Comparison of ENCODE assay signal across 8 cellular contexts in the genomic region with DNA sequence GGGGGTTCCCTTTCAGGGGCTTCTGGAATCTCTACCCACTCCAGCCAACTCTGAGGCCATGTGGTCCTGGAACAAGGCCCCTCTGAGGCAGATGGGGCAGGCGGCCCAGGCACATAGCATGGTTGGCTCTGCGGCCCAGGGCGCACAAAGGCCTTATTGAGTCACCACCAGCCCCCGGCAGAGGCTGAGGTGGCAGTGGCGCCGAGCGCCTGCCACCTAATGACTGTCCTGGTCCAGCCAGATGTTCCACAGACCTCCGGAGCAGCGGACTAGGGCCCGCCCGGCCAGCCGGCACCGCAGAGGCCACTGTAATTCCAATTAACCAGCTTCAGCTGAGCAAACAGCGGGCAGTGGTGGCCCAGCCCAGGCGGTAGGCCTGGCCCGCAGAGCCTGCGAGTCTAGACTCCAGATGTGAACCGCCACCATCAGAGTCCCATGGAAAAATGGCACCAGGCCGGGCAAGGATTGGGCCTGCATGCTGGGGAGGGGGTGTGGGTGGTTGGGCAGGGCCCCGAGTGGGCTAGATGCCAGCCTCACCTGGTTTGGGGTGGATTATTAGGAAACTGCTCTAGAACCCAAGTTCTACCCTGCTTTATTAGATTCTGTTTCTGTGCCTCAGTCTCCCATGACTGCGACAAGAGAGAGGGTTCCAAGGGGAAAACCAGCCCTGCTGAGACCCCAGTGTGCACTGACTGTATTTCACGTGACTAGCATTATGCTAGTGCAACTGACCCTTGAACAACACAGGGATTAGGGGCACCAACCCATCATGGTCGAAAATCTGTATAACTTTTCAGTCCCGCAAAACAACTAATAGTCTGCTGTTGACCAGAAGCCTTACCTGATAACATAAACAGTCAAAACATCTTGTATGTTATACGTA. TPM values are rescaled to one million over a fixed set of nuclear protein-coding genes. Genes with fewer than 3 reads are reported as not detected.
DNase-seq lines count a peak whose midpoint lies in the region; ATAC-seq and TF ChIP-seq lines count a peak whose summit lies in the region.

No MANE protein-coding gene starts in this region.

- DNase-seq in activated CD8-positive, alpha-beta T cell treated with anti-CD3 and anti-CD28 coated beads, Interleukin-2, amount 10 ng/mL, durations not matched to agents 7 days and 5 days: no peak
- DNase-seq in activated CD8-positive, alpha-beta T cell treated with anti-CD3 and anti-CD28 coated beads for 36 hours: no peak
- no peak for DNase-seq in activated T-helper 1 cell treated with anti-CD3 and anti-CD28 coated beads, Interleukin-12 subunit alpha, Interleukin-12 subunit beta, Interleukin-2, Interleukin-4 antibody, amounts not matched to agents 30 ng/mL and 10 ng/mL and 1 ng/mL, durations not matched to agents 14 hours and 24 hours and 36 hours (ENCODE audit: low spot score)
- DNase-seq in superior temporal gyrus (ENCODE audit: extremely low spot score) (peak; percentile 88), foreskin keratinocyte (no peak), NCI-H510A (lab: John Stamatoyannopoulos, UW) (no peak)

- 90% methylated on average over 25 of the region's 25 CpGs for WGBS in liver

- H3K4me3 Mint-ChIP-seq in activated CD8-positive, alpha-beta T cell treated with anti-CD3 and anti-CD28 coated beads, Interleukin-2, amount 10 ng/mL, durations not matched to agents 7 days and 5 days: peak overlapping the region; percentile 81
- no peak overlapping the region for H3K4me3 Mint-ChIP-seq in activated CD8-positive, alpha-beta T cell treated with anti-CD3 and anti-CD28 coated beads for 36 hours
- H3K4me3 Mint-ChIP-seq in activated T-helper 1 cell treated with anti-CD3 and anti-CD28 coated beads, Interleukin-12 subunit alpha, Interleukin-12 subunit beta, Interleukin-2, Interleukin-4 antibody, amounts not matched to agents 30 ng/mL and 10 ng/mL and 1 ng/mL, durations not matched to agents 14 hours and 24 hours and 36 hours: peak overlapping the region; percentile 82

- H3K4me3 ChIP-seq in liver (ENCODE audit: low read depth in 1 of 3, low read length in 3 of 3): no peak overlapping the region

- H3K27me3 ChIP-seq in liver (ENCODE audit: control insufficient read depth in 4 of 4, insufficient read depth in 4 of 4, low read length in 3 of 4) (no peaks in the 10 kb centered on the region), foreskin keratinocyte (no peaks in the 10 kb centered on the region)

- TF ChIP-seq CTCF in activated CD8-positive, alpha-beta T cell treated with anti-CD3 and anti-CD28 coated beads for 36 hours (IDR thresholded peaks at IDR 0.05): no peak
- TF ChIP-seq CTCF in liver (IDR thresholded peaks at IDR 0.05; ENCODE audit: low read depth, low read length, missing input control) (no peak), foreskin keratinocyte (conservative IDR thresholded peaks at IDR 0.05) (no peak)

- H3K4me1 Mint-ChIP-seq in activated CD8-positive, alpha-beta T cell treated with anti-CD3 and anti-CD28 coated beads, Interleukin-2, amount 10 ng/mL, durations not matched to agents 7 days and 5 days (ENCODE audit: low read depth): peaks cover 28% of the 10 kb centered on the region
- H3K4me1 Mint-ChIP-seq in activated CD8-positive, alpha-beta T cell treated with anti-CD3 and anti-CD28 coated beads for 36 hours (ENCODE audit: low read depth): peaks cover 46% of the 10 kb centered on the region
- H3K4me1 Mint-ChIP-seq in activated T-helper 1 cell treated with anti-CD3 and anti-CD28 coated beads, Interleukin-12 subunit alpha, Interleukin-12 subunit beta, Interleukin-2, Interleukin-4 antibody, amounts not matched to agents 30 ng/mL and 10 ng/mL and 1 ng/mL, durations not matched to agents 14 hours and 24 hours and 36 hours (ENCODE audit: low read depth): peaks cover 35% of the 10 kb centered on the region

- no peaks in the 10 kb centered on the region for H3K9me3 Mint-ChIP-seq in activated CD8-positive, alpha-beta T cell treated with anti-CD3 and anti-CD28 coated beads, Interleukin-2, amount 10 ng/mL, durations not matched to agents 7 days and 5 days (ENCODE audit: insufficient read depth)
- H3K9me3 Mint-ChIP-seq in activated CD8-positive, alpha-beta T cell treated with anti-CD3 and anti-CD28 coated beads for 36 hours: no peaks in the 10 kb centered on the region
- no peaks in the 10 kb centered on the region for H3K9me3 Mint-ChIP-seq in activated T-helper 1 cell treated with anti-CD3 and anti-CD28 coated beads, Interleukin-12 subunit alpha, Interleukin-12 subunit beta, Interleukin-2, Interleukin-4 antibody, amounts not matched to agents 30 ng/mL and 10 ng/mL and 1 ng/mL, durations not matched to agents 14 hours and 24 hours and 36 hours

- intact Hi-C loops in activated CD8-positive, alpha-beta T cell treated with anti-CD3 and anti-CD28 coated beads for 36 hours (cut with micrococcal nuclease): no loop called here
- intact Hi-C loops in activated T-helper 1 cell treated with anti-CD3 and anti-CD28 coated beads, Interleukin-12 subunit alpha, Interleukin-12 subunit beta, Interleukin-2, Interleukin-4 antibody, amounts not matched to agents 30 ng/mL and 10 ng/mL and 1 ng/mL, durations not matched to agents 14 hours and 24 hours and 36 hours (cut with micrococcal nuclease): no loop called here

- H3K27me3 Mint-ChIP-seq in activated CD8-positive, alpha-beta T cell treated with anti-CD3 and anti-CD28 coated beads, Interleukin-2, amount 10 ng/mL, durations not matched to agents 7 days and 5 days (ENCODE audit: low read depth): no peaks in the 10 kb centered on the region
- H3K27me3 Mint-ChIP-seq in activated CD8-positive, alpha-beta T cell treated with anti-CD3 and anti-CD28 coated beads for 36 hours: no peaks in the 10 kb centered on the region
- H3K27me3 Mint-ChIP-seq in activated T-helper 1 cell treated with anti-CD3 and anti-CD28 coated beads, Interleukin-12 subunit alpha, Interleukin-12 subunit beta, Interleukin-2, Interleukin-4 antibody, amounts not matched to agents 30 ng/mL and 10 ng/mL and 1 ng/mL, durations not matched to agents 14 hours and 24 hours and 36 hours (ENCODE audit: insufficient read depth): no peaks in the 10 kb centered on the region

- H3K4me1 ChIP-seq in liver (ENCODE audit: control insufficient read depth in 4 of 4, insufficient read depth in 4 of 4, low read length in 3 of 4) (peaks cover 10 to 44% (median 27%) of the 10 kb centered on the region in 4 donors), foreskin keratinocyte (peaks cover 15% of the 10 kb centered on the region)

- peaks cover 0 to 9% (median 2%) of the 10 kb centered on the region in 4 donors for H3K36me3 ChIP-seq in liver (ENCODE audit: control insufficient read depth in 4 of 4, insufficient read depth in 3 of 4, low read depth in 1 of 4, low read length in 3 of 4)

- POLR2A ChIA-PET in activated CD8-positive, alpha-beta T cell treated with anti-CD3 and anti-CD28 coated beads, Interleukin-2, amount 10 ng/mL, durations not matched to agents 7 days and 5 days (lab: Charles Lee): interaction anchor here (1.0 to 2.6 kb wide), 2 partner anchors 34 to 42 kb away, joined by 4 to 26 read pairs; a partner anchor contains a TSS
- POLR2A ChIA-PET in activated CD8-positive, alpha-beta T cell treated with anti-CD3 and anti-CD28 coated beads for 36 hours (lab: Charles Lee): interaction anchor here (0.6 to 6.0 kb wide), 6 partner anchors 9 to 153 kb away, joined by 3 to 38 read pairs (median 4); a partner anchor contains a TSS

- CTCF ChIA-PET in activated CD8-positive, alpha-beta T cell treated with anti-CD3 and anti-CD28 coated beads, Interleukin-2, amount 10 ng/mL, durations not matched to agents 7 days and 5 days (lab: Charles Lee): interaction anchor here (0.8 to 23.7 kb wide), 6 partner anchors 8 to 153 kb away, joined by 3 to 901 read pairs (median 17); a partner anchor contains a TSS
- CTCF ChIA-PET in activated CD8-positive, alpha-beta T cell treated with anti-CD3 and anti-CD28 coated beads for 36 hours (lab: Charles Lee): interaction anchor here (0.8 to 30.6 kb wide), 10 partner anchors 8 to 153 kb away, joined by 4 to 1008 read pairs (median 16); a partner anchor contains a TSS

- H3K9ac ChIP-seq in liver (ENCODE audit: low read depth in 1 of 2, low read length in 2 of 2): peak overlapping the region in 1 of 2 donors; percentile 10

- H3K9me3 ChIP-seq in liver (ENCODE audit: control insufficient read depth in 4 of 4, low read length in 3 of 4): no peaks in the 10 kb centered on the region

- TF ChIP-seq RAD21 in liver (IDR thresholded peaks at IDR 0.05): no peak

- H3K27ac Mint-ChIP-seq in activated CD8-positive, alpha-beta T cell treated with anti-CD3 and anti-CD28 coated beads, Interleukin-2, amount 10 ng/mL, durations not matched to agents 7 days and 5 days: no peak overlapping the region
- no peak overlapping the region for H3K27ac Mint-ChIP-seq in activated CD8-positive, alpha-beta T cell treated with anti-CD3 and anti-CD28 coated beads for 36 hours
- peak overlapping the region; percentile 16 for H3K27ac Mint-ChIP-seq in activated T-helper 1 cell treated with anti-CD3 and anti-CD28 coated beads, Interleukin-12 subunit alpha, Interleukin-12 subunit beta, Interleukin-2, Interleukin-4 antibody, amounts not matched to agents 30 ng/mL and 10 ng/mL and 1 ng/mL, durations not matched to agents 14 hours and 24 hours and 36 hours

- ATAC-seq in activated CD8-positive, alpha-beta T cell treated with anti-CD3 and anti-CD28 coated beads, Interleukin-2, amount 10 ng/mL, durations not matched to agents 7 days and 5 days: no peak
- no peak for ATAC-seq in activated CD8-positive, alpha-beta T cell treated with anti-CD3 and anti-CD28 coated beads for 36 hours
- ATAC-seq in foreskin keratinocyte: no peak
- ATAC-seq in HG03460 (IDR thresholded peaks at IDR 0.05; ENCODE audit: unreplicated experiment): no peak

- H3K27ac ChIP-seq in liver (ENCODE audit: low read depth in 1 of 2, low read length in 2 of 2) (peak overlapping the region; percentile 65 to 66), foreskin keratinocyte (no peak overlapping the region)

- peaks cover 12% of the 10 kb centered on the region for H3K36me3 Mint-ChIP-seq in activated CD8-positive, alpha-beta T cell treated with anti-CD3 and anti-CD28 coated beads, Interleukin-2, amount 10 ng/mL, durations not matched to agents 7 days and 5 days (ENCODE audit: low read depth)
- H3K36me3 Mint-ChIP-seq in activated CD8-positive, alpha-beta T cell treated with anti-CD3 and anti-CD28 coated beads for 36 hours (ENCODE audit: low read depth): peaks cover 7% of the 10 kb centered on the region
- H3K36me3 Mint-ChIP-seq in activated T-helper 1 cell treated with anti-CD3 and anti-CD28 coated beads, Interleukin-12 subunit alpha, Interleukin-12 subunit beta, Interleukin-2, Interleukin-4 antibody, amounts not matched to agents 30 ng/mL and 10 ng/mL and 1 ng/mL, durations not matched to agents 14 hours and 24 hours and 36 hours (ENCODE audit: low read depth): peaks cover 21% of the 10 kb centered on the region

RNA-seq across cellular contexts. Expression of a gene that starts 34.1 kb away (rescaled TPM):
- under 1 TPM; 0.42 to 0.50 TPM for total RNA-seq in activated CD8-positive, alpha-beta T cell treated with anti-CD3 and anti-CD28 coated beads, Interleukin-2, amount 10 ng/mL, durations not matched to agents 7 days and 5 days
- total RNA-seq in activated CD8-positive, alpha-beta T cell treated with anti-CD3 and anti-CD28 coated beads for 36 hours: under 1 TPM; 0.41 to 0.54 TPM
- 3.4 and 4.0 TPM in 2 replicates for total RNA-seq in activated T-helper 1 cell treated with anti-CD3 and anti-CD28 coated beads, Interleukin-12 subunit alpha, Interleukin-12 subunit beta, Interleukin-2, Interleukin-4 antibody, amounts not matched to agents 30 ng/mL and 10 ng/mL and 1 ng/mL, durations not matched to agents 14 hours and 24 hours and 36 hours
- total RNA-seq in liver (100 to 1,000 TPM in 1 of 2 donors, 10 to 100 TPM in 1; 46.4 to 117 TPM), foreskin keratinocyte (18.8 and 27.9 TPM in 2 replicates)
- polyA plus RNA-seq in liver (10 to 100 TPM; 33.9 to 96.1 TPM), foreskin keratinocyte (21.4 and 31.9 TPM in 2 replicates)

RNA-seq across cellular contexts. Expression of a gene that starts 56.7 kb away (rescaled TPM):
- total RNA-seq in activated CD8-positive, alpha-beta T cell treated with anti-CD3 and anti-CD28 coated beads, Interleukin-2, amount 10 ng/mL, durations not matched to agents 7 days and 5 days: 100 to 1,000 TPM; 117 to 127 TPM
- 10 to 100 TPM; 91.6 to 95.5 TPM for total RNA-seq in activated CD8-positive, alpha-beta T cell treated with anti-CD3 and anti-CD28 coated beads for 36 hours
- total RNA-seq in activated T-helper 1 cell treated with anti-CD3 and anti-CD28 coated beads, Interleukin-12 subunit alpha, Interleukin-12 subunit beta, Interleukin-2, Interleukin-4 antibody, amounts not matched to agents 30 ng/mL and 10 ng/mL and 1 ng/mL, durations not matched to agents 14 hours and 24 hours and 36 hours: 215 and 228 TPM in 2 replicates
- total RNA-seq in liver (10 to 100 TPM; 57.6 to 96.1 TPM), foreskin keratinocyte (105 and 125 TPM in 2 replicates)
- polyA plus RNA-seq in liver (100 to 1,000 TPM; 102 to 210 TPM), foreskin keratinocyte (132 and 150 TPM in 2 replicates)
